Comparison of ENCODE assay signal across 8 cellular contexts in genomic region chr3:135966349-135966695, GRCh38. TPM values are rescaled to one million over a fixed set of nuclear protein-coding genes. Genes with fewer than 3 reads are reported as not detected.
DNase-seq lines count a peak whose midpoint lies in the region; TF ChIP-seq lines count a peak whose summit lies in the region.

No MANE protein-coding gene starts in this region.

- H3K27ac Mint-ChIP-seq in Caco-2 (ENCODE audit: unreplicated experiment) (peak overlapping the region; percentile 79), HFFc6 (peak overlapping the region; percentile 83), glutamatergic neuron (ENCODE audit: unreplicated experiment) (peak overlapping the region; percentile 34), progenitor cell of endocrine pancreas (peak overlapping the region; percentile 89)

- POLR2A ChIA-PET in Caco-2 (lab: Charles Lee), result interaction anchor here (1.0 kb wide), 1 partner anchor 76 kb away, joined by 6 read pairs; no protein-coding TSS in a partner anchor

- H3K27ac ChIP-seq in VCaP, result peak overlapping the region; percentile 78

- intact Hi-C loops in Caco-2 (cut with micrococcal nuclease; ENCODE audit: unreplicated experiment), result loop anchor here (1.0 to 2.0 kb wide), 4 partner anchors 28 to 76 kb away; no protein-coding TSS in a partner anchor

- H3K4me1 Mint-ChIP-seq in Caco-2 (ENCODE audit: low read depth, unreplicated experiment) (peaks cover 36% of the 10 kb centered on the region), HFFc6 (ENCODE audit: low read depth) (peaks cover 53% of the 10 kb centered on the region), glutamatergic neuron (ENCODE audit: low read depth, unreplicated experiment) (peaks cover 21% of the 10 kb centered on the region), progenitor cell of endocrine pancreas (ENCODE audit: low read depth) (peaks cover 29% of the 10 kb centered on the region)

- H3K27me3 Mint-ChIP-seq in Caco-2 (ENCODE audit: insufficient read depth, unreplicated experiment) (no peaks in the 10 kb centered on the region), HFFc6 (ENCODE audit: insufficient read depth) (no peaks in the 10 kb centered on the region; the same call in 1 of the 2 replicates), glutamatergic neuron (ENCODE audit: unreplicated experiment) (peaks cover 7% of the 10 kb centered on the region), progenitor cell of endocrine pancreas (no peaks in the 10 kb centered on the region)

- peaks cover 36% of the 10 kb centered on the region for H3K4me1 ChIP-seq in Caco-2

- no peaks in the 10 kb centered on the region for H3K27me3 ChIP-seq in Caco-2 (replicated peaks; ENCODE audit: control insufficient read depth, insufficient read depth, low read length)

- H3K9me3 ChIP-seq in Caco-2, result no peaks in the 10 kb centered on the region

- CTCF ChIA-PET in Caco-2 (lab: Charles Lee), result interaction anchor here (2.3 kb wide), 1 partner anchor 76 kb away, joined by 11 read pairs; no protein-coding TSS in a partner anchor

- no peaks in the 10 kb centered on the region; the same call in 1 of the 2 replicates for H3K36me3 ChIP-seq in Caco-2 (ENCODE audit: control insufficient read depth, insufficient read depth, low read length)

- no TSS peak for BruUV-seq in Caco-2 (replicated peaks; lab: Mats Ljungman, UMichigan)

- no peaks in the 10 kb centered on the region for H3K36me3 Mint-ChIP-seq in Caco-2 (ENCODE audit: insufficient read depth, unreplicated experiment)
- H3K36me3 Mint-ChIP-seq in HFFc6 (ENCODE audit: low read depth), result peaks cover 32% of the 10 kb centered on the region
- no peaks in the 10 kb centered on the region for H3K36me3 Mint-ChIP-seq in glutamatergic neuron (ENCODE audit: unreplicated experiment)
- peaks cover 11% of the 10 kb centered on the region for H3K36me3 Mint-ChIP-seq in progenitor cell of endocrine pancreas (ENCODE audit: insufficient read depth)

- peak overlapping the region; percentile 54 for H3K4me3 ChIP-seq in Caco-2 (ENCODE audit: low read depth, low read length)

- peaks cover 10% of the 10 kb centered on the region for H3K9me3 Mint-ChIP-seq in Caco-2 (ENCODE audit: unreplicated experiment)
- peaks cover 1% of the 10 kb centered on the region for H3K9me3 Mint-ChIP-seq in HFFc6
- H3K9me3 Mint-ChIP-seq in glutamatergic neuron (ENCODE audit: unreplicated experiment), result peaks cover 5% of the 10 kb centered on the region
- H3K9me3 Mint-ChIP-seq in progenitor cell of endocrine pancreas (ENCODE audit: low read depth), result peaks cover 6% of the 10 kb centered on the region

- DNase-seq in Caco-2, result no peak
- no peak for DNase-seq in HFFc6
- peak; percentile 83 for DNase-seq in glutamatergic neuron
- peak; percentile 44 for DNase-seq in progenitor cell of endocrine pancreas (ENCODE audit: low spot score, unreplicated experiment)
- DNase-seq in A172 (ENCODE audit: low spot score), result no peak
- DNase-seq in activated CD4-positive, CD25-positive, alpha-beta regulatory T cell treated with anti-CD3 and anti-CD28 coated beads, Interleukin-2, amount 50 U/mL, for 72 hours, result no peak
- DNase-seq in dedifferentiated amniotic fluid mesenchymal stem cell (ENCODE audit: extremely low spot score), result no peak

- H3K4me3 Mint-ChIP-seq in Caco-2 (ENCODE audit: unreplicated experiment), result peak overlapping the region; percentile 75
- peak overlapping the region; percentile 94 for H3K4me3 Mint-ChIP-seq in HFFc6
- H3K4me3 Mint-ChIP-seq in glutamatergic neuron (ENCODE audit: unreplicated experiment), result peak overlapping the region; percentile 87
- peak overlapping the region; percentile 90 for H3K4me3 Mint-ChIP-seq in progenitor cell of endocrine pancreas (ENCODE audit: low read depth)

- TF ChIP-seq CTCF in Caco-2 (IDR thresholded peaks at IDR 0.05; ENCODE audit: insufficient read depth in 1 of 2, low read depth in 1 of 2, low read length in 1 of 2, severe bottlenecking in 1 of 2, unreplicated experiment in 1 of 2) (no peak), HFFc6 (IDR thresholded peaks at IDR 0.05) (peak; percentile 6; the same call in 1 of the 2 replicates), VCaP (conservative IDR thresholded peaks at IDR 0.05) (no peak), glutamatergic neuron (IDR thresholded peaks at IDR 0.05; ENCODE audit: partially characterized antibody, unreplicated experiment) (no peak), progenitor cell of endocrine pancreas (IDR thresholded peaks at IDR 0.05; ENCODE audit: unreplicated experiment) (no peak)

RNA-seq across cellular contexts. Expression of gene PPP2R3A, which starts 0.8 kb away (rescaled TPM):
- total RNA-seq in Caco-2 (2022), result 9.5 and 10.2 TPM in 2 replicates
- 10 to 100 TPM; 21.2 to 26.1 (median 24.8) TPM for total RNA-seq in HFFc6 (2021; fragmentation: NEBNext Ultra II Directional; extraction: Animal tissue kit (Norgen Biotek cat#: 25700))
- total RNA-seq in glutamatergic neuron (ENCODE audit: unreplicated experiment), result 13.0 TPM
- total RNA-seq in progenitor cell of endocrine pancreas, result 32.3 and 35.0 TPM in 2 replicates
- 17.3 and 19.1 TPM in 2 replicates for total RNA-seq in A172 (2014; rRNA removed; shearing (Covaris generic))

Comparison
In these comparisons a context has a peak if more than half of its experiments do, and no peak if none do; other contexts are left out.
1. DNase-seq: peak in glutamatergic neuron (single experiment) and progenitor cell of endocrine pancreas (single experiment); none in Caco-2 (0 of 2), HFFc6 (single experiment), A172 (single experiment), activated CD4-positive, CD25-positive, alpha-beta regulatory T cell treated with anti-CD3 and anti-CD28 coated beads, Interleukin-2, amount 50 U/mL, for 72 hours (single experiment) and dedifferentiated amniotic fluid mesenchymal stem cell (single experiment).
2. H3K27ac Mint-ChIP-seq: peak in every context shown above with its lines; median percentile 89 in progenitor cell of endocrine pancreas; 83 in HFFc6; 79 in Caco-2; 34 in glutamatergic neuron.
3. Peak in every context shown above with its lines, with median percentiles within 50 percentile points of each other: H3K4me3 Mint-ChIP-seq.